ENCODE assay signal across 1 cellular context in the genomic region with DNA sequence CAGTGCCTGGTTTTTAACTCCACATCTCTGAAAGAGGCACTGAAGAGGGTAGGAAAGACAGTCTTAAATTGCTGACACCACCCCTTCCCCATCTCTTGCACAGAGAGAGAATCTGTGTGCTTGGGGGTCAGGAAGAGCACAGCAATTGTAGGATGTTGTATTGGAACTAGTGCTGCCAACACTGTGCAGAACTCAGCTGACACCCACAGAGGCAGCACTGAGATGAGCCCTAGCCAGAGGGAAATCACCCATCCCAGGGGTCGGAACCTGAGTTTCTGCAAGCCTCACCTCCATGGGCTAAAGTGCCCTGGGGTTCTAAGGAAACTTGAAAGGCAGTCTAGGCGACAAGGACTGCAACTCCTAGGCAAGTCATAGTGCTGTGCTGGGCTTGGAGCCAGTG.
TF ChIP-seq lines count a peak whose summit lies in the region.

No MANE protein-coding gene starts in this region.

TF ChIP-seq in GM12878, 131 proteins besides CTCF, POLR2A, EP300 and RAD21:
- TF ChIP-seq FOXM1 (IDR thresholded peaks at IDR 0.05; ENCODE audit: low read depth, low read length) (no peak), NFIC (IDR thresholded peaks at IDR 0.05; ENCODE audit: low read depth, low read length) (no peak), RBBP5 (conservative IDR thresholded peaks at IDR 0.05) (no peak), IRF3 (IDR thresholded peaks at IDR 0.05) (no peak), SREBF1 (IDR thresholded peaks at IDR 0.05; ENCODE audit: low read length) (no peak), RB1 (IDR thresholded peaks at IDR 0.05; ENCODE audit: borderline replicate concordance) (no peak), DPF2 (IDR thresholded peaks at IDR 0.05) (no peak), TCF3 (IDR thresholded peaks at IDR 0.05; ENCODE audit: borderline replicate concordance, insufficient read depth, low read depth, low read length) (no peak), WRNIP1 (IDR thresholded peaks at IDR 0.05; ENCODE audit: borderline replicate concordance, low read depth, low read length) (no peak), E2F4 (IDR thresholded peaks at IDR 0.05; ENCODE audit: low read depth, low read length) (no peak), STAT3 (IDR thresholded peaks at IDR 0.05; ENCODE audit: low read depth, low read length) (no peak), TCF12 (IDR thresholded peaks at IDR 0.05; ENCODE audit: low read depth, low read length) (no peak), USF1 (IDR thresholded peaks at IDR 0.05; ENCODE audit: borderline replicate concordance, extremely low read length, insufficient read depth, low read depth, low read length) (no peak), HDAC2 (IDR thresholded peaks at IDR 0.05) (no peak), KDM1A (IDR thresholded peaks at IDR 0.05; ENCODE audit: borderline replicate concordance) (no peak), SREBF2 (IDR thresholded peaks at IDR 0.05; ENCODE audit: low read length) (no peak), RELA (IDR thresholded peaks at IDR 0.05; ENCODE audit: borderline replicate concordance, partially characterized antibody) (no peak), E2F8 (IDR thresholded peaks at IDR 0.05; ENCODE audit: low read depth, partially characterized antibody) (no peak)
